Comparison of ENCODE assay signal across 8 cellular contexts in genomic region chr21:36385233-36385908, GRCh38. TPM values are rescaled to one million over a fixed set of nuclear protein-coding genes. Genes with fewer than 3 reads are reported as not detected.
DNase-seq lines count a peak whose midpoint lies in the region; ATAC-seq, FAIRE-seq and TF ChIP-seq lines count a peak whose summit lies in the region.

CHAF1B (plus strand) TSS chr21:36385392; CDS start chr21:36386137, 745 bp downstream.

- peak within 1 kb of the TSS; percentile 51 for H3K27ac ChIP-seq in CD8-positive, alpha-beta memory T cell (ENCODE audit: low read depth, low read length)
- peak within 1 kb of the TSS; percentile 39 for H3K27ac ChIP-seq in endothelial cell of umbilical vein (ENCODE audit: insufficient read depth, low read depth, low read length)

- CTCF ChIA-PET in CD8-positive, alpha-beta memory T cell (lab: Charles Lee), result interaction anchor here (1.1 kb wide), 1 partner anchor 66 kb away, joined by 3 read pairs; the partner anchor contains the start of gene MORC3
- CTCF ChIA-PET in endothelial cell of umbilical vein (lab: Charles Lee), result interaction anchor here (1.0 to 1.1 kb wide), 2 partner anchors 17 to 18 kb away, joined by 3 to 5 read pairs; no protein-coding TSS in a partner anchor

- H3K4me1 Mint-ChIP-seq in CD8-positive, alpha-beta memory T cell, result peaks cover 5 to 8% (median 8%) of the 10 kb centered on the region in 3 donors

- intact Hi-C loops in endothelial cell of umbilical vein (cut with micrococcal nuclease) (no loop called here), mucosa of descending colon (cut with DNase I, micrococcal nuclease) (no loop called here)

- peak; percentile 62 for FAIRE-seq in endothelial cell of umbilical vein (lab: Jason Lieb, UNC)

- H3K36me3 ChIP-seq in CD8-positive, alpha-beta memory T cell (ENCODE audit: insufficient read depth, low read length), result no peaks in the 10 kb centered on the region
- H3K36me3 ChIP-seq in NT2/D1 (ENCODE audit: insufficient read depth, insufficient read length, low read length) (peaks cover 33% of the 10 kb centered on the region), endothelial cell of umbilical vein (ENCODE audit: control insufficient read depth in 2 of 2, extremely low read depth in 1 of 2, insufficient read depth in 2 of 2, low read length in 2 of 2) (no peaks in the 10 kb centered on the region), mucosa of descending colon (ENCODE audit: low read depth) (no peaks in the 10 kb centered on the region)

- POLR2A ChIA-PET in CD8-positive, alpha-beta memory T cell (lab: Charles Lee), result interaction anchor here (0.6 kb wide), 2 partner anchors 12 to 32 kb away, joined by 5 to 6 read pairs; no protein-coding TSS in a partner anchor
- POLR2A ChIA-PET in endothelial cell of umbilical vein (lab: Charles Lee), result no interaction called here

- no TSS peak for BruUV-seq in endothelial cell of umbilical vein (replicated peaks; lab: Mats Ljungman, UMichigan)

- no peaks in the 10 kb centered on the region for H3K27me3 ChIP-seq in CD8-positive, alpha-beta memory T cell (ENCODE audit: insufficient read depth, low read length, poor library complexity, severe bottlenecking)
- peaks cover 10% of the 10 kb centered on the region for H3K27me3 ChIP-seq in NT2/D1 (ENCODE audit: insufficient read depth, insufficient read length)
- H3K27me3 ChIP-seq in endothelial cell of umbilical vein (ENCODE audit: control insufficient read depth in 2 of 2, insufficient read depth in 2 of 2, low read length in 2 of 2), result no peaks in the 10 kb centered on the region

- TF ChIP-seq CTCF in endothelial cell of umbilical vein (IDR thresholded peaks at IDR 0.05; ENCODE audit: extremely low read depth in 1 of 2, insufficient read depth in 1 of 2, low read depth in 1 of 2, low read length in 2 of 2) (no peak), mucosa of descending colon (IDR thresholded peaks at IDR 0.05) (no peak)

- peak within 1 kb of the TSS; percentile 71 for H3K4me2 ChIP-seq in endothelial cell of umbilical vein (ENCODE audit: insufficient read depth, low read length)

- peaks cover 6% of the 10 kb centered on the region for H3K4me1 ChIP-seq in CD8-positive, alpha-beta memory T cell (ENCODE audit: insufficient read depth, low read length)
- H3K4me1 ChIP-seq in NT2/D1 (ENCODE audit: insufficient read depth, insufficient read length) (peaks cover 2% of the 10 kb centered on the region), endothelial cell of umbilical vein (ENCODE audit: control insufficient read depth, extremely low read depth, insufficient read depth, low read length) (peaks cover 7% of the 10 kb centered on the region), mucosa of descending colon (ENCODE audit: low read depth) (peaks cover 5% of the 10 kb centered on the region)

- TF ChIP-seq POLR2A in endothelial cell of umbilical vein (IDR thresholded peaks at IDR 0.05; ENCODE audit: low read depth, low read length), result peak; percentile 71

- peak within 1 kb of the TSS; percentile 59 for H3K4me3 ChIP-seq in CD8-positive, alpha-beta memory T cell (ENCODE audit: low read length)
- H3K4me3 ChIP-seq in NT2/D1 (ENCODE audit: insufficient read length, low read depth) (peak within 1 kb of the TSS; percentile 73), endothelial cell of umbilical vein (replicated peaks in 1 of 3; ENCODE audit: insufficient read depth in 1 of 3, low read depth in 1 of 3, low read length in 3 of 3) (peak within 1 kb of the TSS; percentile 69 to 91 (median 82)), mucosa of descending colon (peak within 1 kb of the TSS; percentile 38)

- H3K9ac ChIP-seq in NT2/D1 (ENCODE audit: insufficient read length, low read depth) (peak within 1 kb of the TSS; percentile 82), endothelial cell of umbilical vein (replicated peaks; ENCODE audit: extremely low read depth, insufficient read depth, low read length) (peak within 1 kb of the TSS; percentile 76)

- peak within 1 kb of the TSS in 5 of 8 donors; percentile 26 to 82 (median 36) for H3K27ac Mint-ChIP-seq in CD8-positive, alpha-beta memory T cell

- ATAC-seq in GM19463 (IDR thresholded peaks at IDR 0.05; ENCODE audit: unreplicated experiment), result peak; percentile 94
- peak; percentile 99 for ATAC-seq in mucosa of descending colon

- H3K36me3 Mint-ChIP-seq in CD8-positive, alpha-beta memory T cell, result peaks cover 0 to 3% (median 1%) of the 10 kb centered on the region in 3 donors

- H4K20me1 ChIP-seq in endothelial cell of umbilical vein (replicated peaks; ENCODE audit: control insufficient read depth, extremely low read depth, insufficient read depth, low read length), result no peaks in the 10 kb centered on the region

- H2AFZ ChIP-seq in endothelial cell of umbilical vein (ENCODE audit: low read depth, low read length), result peak within 1 kb of the TSS; percentile 74

- DNase-seq in CD8-positive, alpha-beta memory T cell, result peak; percentile 76 to 83 (median 78)
- DNase-seq in HS-5 (ENCODE audit: low read depth) (peak; percentile 42), NT2/D1 (ENCODE audit: low read depth, low spot score) (peak; percentile 80), endothelial cell of umbilical vein (ENCODE audit: low read depth, low spot score) (peak; percentile 79), mucosa of descending colon (peak; percentile 82 to 88 (median 86))
- DNase-seq in activated CD8-positive, alpha-beta memory T cell treated with anti-CD3 and anti-CD28 coated beads, Interleukin-2, amount 50 U/mL, for 24 hours (ENCODE audit: extremely low read depth), result peak; percentile 39
- peak; percentile 65 to 69 for DNase-seq in stimulated activated CD8-positive, alpha-beta memory T cell treated with anti-CD3 and anti-CD28 coated beads, Interleukin-2, amount 100 ng/mL, for 1 hour (ENCODE audit: low read depth in 2 of 2)

- H3K9me3 ChIP-seq in CD8-positive, alpha-beta memory T cell (ENCODE audit: low read length), result no peaks in the 10 kb centered on the region
- H3K9me3 ChIP-seq in NT2/D1 (ENCODE audit: insufficient read depth, low read length) (no peaks in the 10 kb centered on the region), endothelial cell of umbilical vein (replicated peaks; ENCODE audit: control insufficient read depth, insufficient read depth, low read length) (no peaks in the 10 kb centered on the region), mucosa of descending colon (no peaks in the 10 kb centered on the region)

- dilution Hi-C loops in endothelial cell of umbilical vein (cut with MboI; ENCODE audit: extremely low pct_ligation_motif_present, low sequenced_read_pairs), result no loop called here

- H3K79me2 ChIP-seq in endothelial cell of umbilical vein (ENCODE audit: control insufficient read depth, insufficient read depth, low read length), result peaks cover 2% of the 10 kb centered on the region

- no peaks in the 10 kb centered on the region for H3K9me1 ChIP-seq in endothelial cell of umbilical vein (replicated peaks; ENCODE audit: control insufficient read depth, extremely low read depth, insufficient read depth, low read length)

- H3K9me3 Mint-ChIP-seq in CD8-positive, alpha-beta memory T cell, result no peaks in the 10 kb centered on the region

- no peaks in the 10 kb centered on the region for H3K27me3 Mint-ChIP-seq in CD8-positive, alpha-beta memory T cell

- peak within 1 kb of the TSS; percentile 80 to 92 (median 86) for H3K4me3 Mint-ChIP-seq in CD8-positive, alpha-beta memory T cell

TF ChIP-seq in endothelial cell of umbilical vein, 7 proteins besides CTCF, POLR2A, EP300 and RAD21:
- TF ChIP-seq POLR2AphosphoS5 (IDR thresholded peaks at IDR 0.05; ENCODE audit: insufficient read depth, low read depth, low read length) (peak; percentile 74), JUN (IDR thresholded peaks at IDR 0.05; ENCODE audit: borderline replicate concordance, insufficient read depth, insufficient read length, low read depth) (no peak)
TF ChIP-seq in endothelial cell of umbilical vein: peak in this region for 1.

RNA-seq across cellular contexts. Expression of gene CHAF1B, which starts in this region (rescaled TPM):
- 10 to 100 TPM; 30.6 to 30.8 TPM for total RNA-seq in CD8-positive, alpha-beta memory T cell
- polyA plus RNA-seq in CD8-positive, alpha-beta memory T cell, result 2.4 TPM
- total RNA-seq in endothelial cell of umbilical vein (13.0 and 16.4 TPM in 2 replicates), mucosa of descending colon (1 to 10 TPM; 1.4 to 4.7 (median 1.5) TPM)
- polyA plus RNA-seq in endothelial cell of umbilical vein, result 5.4 and 7.0 TPM in 2 replicates
- 8.0 and 9.7 TPM in 2 replicates for polyA plus RNA-seq in endothelial cell of umbilical vein (2011; cell fraction: cytosol; rRNA removed)
- 8.0 and 11.8 TPM in 2 replicates for polyA plus RNA-seq in endothelial cell of umbilical vein (2011; cell fraction: nucleus; rRNA removed)
- polyA plus RNA-seq in endothelial cell of umbilical vein (2012), result 7.1 and 9.2 TPM in 2 replicates
- 7.0 and 7.8 TPM in 2 replicates for polyA minus RNA-seq in endothelial cell of umbilical vein
- polyA minus RNA-seq in endothelial cell of umbilical vein (2011; cell fraction: cytosol; rRNA and poly(A)+ RNA removed), result 12.7 TPM
- 4.4 and 5.0 TPM in 2 replicates for polyA minus RNA-seq in endothelial cell of umbilical vein (2011; cell fraction: nucleus; rRNA and poly(A)+ RNA removed)

Comparison
In these comparisons a context has a peak if more than half of its experiments do, and no peak if none do; other contexts are left out.
1. Peak in every context shown above with its lines: DNase-seq, ATAC-seq, H3K4me3 ChIP-seq and H3K27ac ChIP-seq.